Comparison of ENCODE assay signal across 8 cellular contexts in the genomic region with DNA sequence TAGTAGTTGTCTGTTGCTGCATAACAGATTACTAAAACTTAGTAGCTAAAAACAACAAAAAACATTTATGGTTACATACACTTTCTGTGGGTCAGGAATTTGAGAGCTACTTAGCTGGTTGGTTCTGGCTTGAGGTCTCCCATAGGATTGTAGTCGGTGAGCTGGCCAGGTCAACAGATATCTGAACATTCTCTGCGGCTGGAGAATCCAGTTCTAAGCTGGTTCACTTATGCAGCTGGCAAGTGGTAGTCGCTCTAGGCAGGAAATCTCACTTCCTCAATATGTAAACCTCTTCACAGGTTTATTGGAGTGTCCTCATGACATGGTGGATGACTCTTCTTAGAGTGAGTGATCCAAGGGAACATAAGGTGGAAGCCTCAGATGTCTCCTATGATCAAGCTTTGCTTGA.
DNase-seq lines count a peak whose midpoint lies in the region; ATAC-seq and TF ChIP-seq lines count a peak whose summit lies in the region.

No MANE protein-coding gene starts in this region.

- H3F3A ChIP-seq in DOHH2 (ENCODE audit: control insufficient read depth, insufficient read depth) = no peaks in the 10 kb centered on the region

- peaks cover 15% of the 10 kb centered on the region for H3K79me2 ChIP-seq in DOHH2 (ENCODE audit: control insufficient read depth, low read length)

- no peaks in the 10 kb centered on the region for H3K36me3 ChIP-seq in DOHH2 (ENCODE audit: control insufficient read depth, low read length)
- H3K36me3 ChIP-seq in left ventricle myocardium inferior = no peaks in the 10 kb centered on the region

- in situ Hi-C loops in G401 (cut with HindIII; ENCODE audit: low sequenced_read_pairs) = no loop called here

- H3K36me3 Mint-ChIP-seq in activated B cell treated with CpG ODN at 0.5 μM for 24 hours (ENCODE audit: low read depth) = peaks cover 18% of the 10 kb centered on the region
- peaks cover 15% of the 10 kb centered on the region for H3K36me3 Mint-ChIP-seq in stimulated activated memory B cell treated with anti-CD40 and anti-IgM and Interleukin-4, amounts not matched to agents 10 μg/mL and 1 μg/mL and 100 μg/mL, for 72 hours

- no peaks in the 10 kb centered on the region for H3K9me3 ChIP-seq in DOHH2 (ENCODE audit: control insufficient read depth, insufficient read depth, low read length)
- H3K9me3 ChIP-seq in left ventricle myocardium inferior (replicated peaks) = no peaks in the 10 kb centered on the region

- no peak overlapping the region for H3K27ac ChIP-seq in DOHH2 (ENCODE audit: low read depth, low read length)
- H3K27ac ChIP-seq in left ventricle myocardium inferior (replicated peaks) = no peak overlapping the region

- H3K27me3 Mint-ChIP-seq in activated B cell treated with CpG ODN at 0.5 μM for 24 hours = no peaks in the 10 kb centered on the region
- H3K27me3 Mint-ChIP-seq in stimulated activated memory B cell treated with anti-CD40 and anti-IgM and Interleukin-4, amounts not matched to agents 10 μg/mL and 1 μg/mL and 100 μg/mL, for 72 hours = no peaks in the 10 kb centered on the region

- H3K4me3 Mint-ChIP-seq in activated B cell treated with CpG ODN at 0.5 μM for 24 hours = peak overlapping the region; percentile 75
- H3K4me3 Mint-ChIP-seq in stimulated activated memory B cell treated with anti-CD40 and anti-IgM and Interleukin-4, amounts not matched to agents 10 μg/mL and 1 μg/mL and 100 μg/mL, for 72 hours = peak overlapping the region; percentile 25

- POLR2A ChIA-PET in activated B cell treated with CpG ODN at 0.5 μM for 24 hours (lab: Charles Lee) = interaction anchor here (0.5 to 6.4 kb wide), 18 partner anchors 11 to 219 kb away, joined by 3 to 54 read pairs (median 6); partner anchors contain the start of genes DMXL1 and TNFAIP8

- CTCF ChIA-PET in activated B cell treated with CpG ODN at 0.5 μM for 24 hours (lab: Charles Lee) = interaction anchor here (1.1 to 2.2 kb wide), 7 partner anchors 11 to 303 kb away, joined by 3 to 11 read pairs (median 3); no protein-coding TSS in a partner anchor

- H3K4me1 ChIP-seq in DOHH2 (ENCODE audit: control insufficient read depth, low read length) (peaks cover 45% of the 10 kb centered on the region), left ventricle myocardium inferior (peaks cover 52% of the 10 kb centered on the region)

- H3K4me3 ChIP-seq in DOHH2 (ENCODE audit: low read length) (peak overlapping the region; percentile 25; the same call in 1 of the 2 replicates), left ventricle myocardium inferior (no peak overlapping the region)

- ATAC-seq in GM19455 (IDR thresholded peaks at IDR 0.05; ENCODE audit: unreplicated experiment) (peak; percentile 87), HG03442 (IDR thresholded peaks at IDR 0.05; ENCODE audit: unreplicated experiment) (peak; percentile 90), activated B cell treated with CpG ODN at 0.5 μM for 24 hours (ENCODE audit: low read depth) (peak; percentile 93)
- peak; percentile 95 for ATAC-seq in stimulated activated memory B cell treated with anti-CD40 and anti-IgM and Interleukin-4, amounts not matched to agents 10 μg/mL and 1 μg/mL and 100 μg/mL, for 72 hours

- intact Hi-C loops in activated B cell treated with CpG ODN at 0.5 μM for 24 hours (cut with micrococcal nuclease) (loop anchor here (1.0 kb wide), 2 partner anchors 15 to 19 kb away; no protein-coding TSS in a partner anchor), left ventricle myocardium inferior (cut with micrococcal nuclease) (no loop called here)

- H3K27ac Mint-ChIP-seq in activated B cell treated with CpG ODN at 0.5 μM for 24 hours = peak overlapping the region; percentile 89
- H3K27ac Mint-ChIP-seq in stimulated activated memory B cell treated with anti-CD40 and anti-IgM and Interleukin-4, amounts not matched to agents 10 μg/mL and 1 μg/mL and 100 μg/mL, for 72 hours = peak overlapping the region; percentile 84

- H3K9me3 Mint-ChIP-seq in activated B cell treated with CpG ODN at 0.5 μM for 24 hours = no peaks in the 10 kb centered on the region
- H3K9me3 Mint-ChIP-seq in stimulated activated memory B cell treated with anti-CD40 and anti-IgM and Interleukin-4, amounts not matched to agents 10 μg/mL and 1 μg/mL and 100 μg/mL, for 72 hours = peaks cover 5% of the 10 kb centered on the region

- H3K27me3 ChIP-seq in DOHH2 (ENCODE audit: control insufficient read depth, low read length) (no peaks in the 10 kb centered on the region), left ventricle myocardium inferior (ENCODE audit: low read depth) (no peaks in the 10 kb centered on the region)

- no peak for DNase-seq in activated B cell treated with CpG ODN at 0.5 μM for 24 hours
- DNase-seq in G401 (ENCODE audit: low spot score) = no peak
- no peak for DNase-seq in midbrain (lab: John Stamatoyannopoulos, UW)
- no peak for DNase-seq in left ventricle myocardium inferior

- peak overlapping the region; percentile 52 for H3K4me2 ChIP-seq in DOHH2 (ENCODE audit: low read length)

- no peaks in the 10 kb centered on the region for H4K20me1 ChIP-seq in DOHH2 (ENCODE audit: control insufficient read depth, insufficient read depth, low read depth, low read length)

- no peak for TF ChIP-seq CTCF in DOHH2 (IDR thresholded peaks at IDR 0.05; ENCODE audit: low read depth, low read length, poor library complexity, severe bottlenecking)
- no peak for TF ChIP-seq CTCF in activated B cell treated with CpG ODN at 0.5 μM for 24 hours (IDR thresholded peaks at IDR 0.05)
- TF ChIP-seq CTCF in left ventricle myocardium inferior (IDR thresholded peaks at IDR 0.05; ENCODE audit: borderline replicate concordance) = no peak

- H3K9me2 ChIP-seq in DOHH2 (replicated peaks; ENCODE audit: control insufficient read depth, low read length) = no peaks in the 10 kb centered on the region

- peaks cover 85% of the 10 kb centered on the region for H3K4me1 Mint-ChIP-seq in activated B cell treated with CpG ODN at 0.5 μM for 24 hours
- peaks cover 80% of the 10 kb centered on the region for H3K4me1 Mint-ChIP-seq in stimulated activated memory B cell treated with anti-CD40 and anti-IgM and Interleukin-4, amounts not matched to agents 10 μg/mL and 1 μg/mL and 100 μg/mL, for 72 hours
